In the genomic region with DNA sequence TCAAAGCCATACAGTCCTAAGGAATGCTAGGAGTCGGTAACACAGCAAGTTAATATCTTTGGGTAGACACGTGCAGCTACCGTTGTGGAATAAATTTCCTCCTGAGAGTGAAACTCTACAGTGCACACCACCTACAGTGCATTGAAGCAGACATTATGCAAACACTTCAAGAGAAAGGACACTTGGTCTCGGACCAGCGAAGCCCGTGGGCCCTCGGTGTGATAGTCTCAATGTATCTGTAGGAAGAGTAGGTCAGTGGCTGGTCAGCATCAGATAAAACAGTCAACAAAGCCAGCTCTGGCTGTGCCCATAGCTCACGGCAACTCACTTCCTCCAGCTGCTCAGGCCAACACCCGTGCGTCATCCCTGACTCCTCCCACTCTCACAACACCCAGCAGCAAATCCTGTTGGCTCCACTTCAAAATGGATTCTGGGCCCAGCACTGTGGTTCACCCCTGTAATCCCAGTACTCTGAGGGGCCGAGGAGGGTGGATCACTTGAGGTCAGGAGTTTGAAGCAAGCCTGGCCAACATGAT, we compare ENCODE assay signal across 10 cellular contexts. TPM values are rescaled to one million over a fixed set of nuclear protein-coding genes. Genes with fewer than 3 reads are reported as not detected.
DNase-seq lines count a peak whose midpoint lies in the region; ATAC-seq and TF ChIP-seq lines count a peak whose summit lies in the region.
"Not testable (repeated sequence)": the region's sequence is repeated elsewhere in the genome, so short reads cannot be mapped to it uniquely, and the experiment has no call there.
"Had no signal": no experiment of that assay in that cellular context is flagged by ENCODE, and none has a peak within 500 bp of the region (broad histone marks: within the 10 kb centered on the region; RNA-seq: fewer than 3 reads in every experiment).

No MANE protein-coding gene starts in this region.

- peaks cover 16% of the 10 kb centered on the region for H3K4me1 Mint-ChIP-seq in activated T-cell treated with anti-CD3 and anti-CD28 coated beads, Interleukin-2, amount 50 U/mL, for 72 hours (ENCODE audit: low read depth)

- H3K9me3 Mint-ChIP-seq in activated T-cell treated with anti-CD3 and anti-CD28 coated beads, Interleukin-2, amount 50 U/mL, for 72 hours = not testable (repeated sequence)

- CTCF ChIA-PET in OCI-LY7 (lab: Charles Lee; ENCODE audit: unreplicated experiment) = not testable (repeated sequence)

- not testable (repeated sequence) for H3K36me3 Mint-ChIP-seq in activated T-cell treated with anti-CD3 and anti-CD28 coated beads, Interleukin-2, amount 50 U/mL, for 72 hours (ENCODE audit: insufficient read depth in 2 of 2)

- not testable (repeated sequence) for H3K4me3 ChIP-seq in OCI-LY7 (ENCODE audit: low read depth, low read length, poor library complexity, severe bottlenecking); psoas muscle

- not testable (repeated sequence) for TF ChIP-seq CTCF in 22Rv1 (IDR thresholded peaks at IDR 0.05); OCI-LY7 (conservative IDR thresholded peaks at IDR 0.05; ENCODE audit: low read length); psoas muscle (IDR thresholded peaks at IDR 0.05)

- H3K27ac ChIP-seq in 22Rv1 (peak overlapping the region; percentile 89), OCI-LY7 (ENCODE audit: low read depth, low read length, poor library complexity, severe bottlenecking) (peak overlapping the region; percentile 93), epithelial cell of prostate (peak overlapping the region; percentile 68), psoas muscle (peak overlapping the region; percentile 23)

- peaks cover 77% of the 10 kb centered on the region for H3K4me1 ChIP-seq in OCI-LY7 (ENCODE audit: insufficient read depth, low read length, poor library complexity, severe bottlenecking)
- not testable (repeated sequence) for H3K4me1 ChIP-seq in psoas muscle

- H3K27me3 ChIP-seq in psoas muscle (ENCODE audit: insufficient read depth in 3 of 3, low read length in 2 of 3) = not testable (repeated sequence)

- not testable (repeated sequence) for BruUV-seq in OCI-LY7 (replicated peaks; lab: Mats Ljungman, UMichigan)

- ATAC-seq in GM18517 (IDR thresholded peaks at IDR 0.05; ENCODE audit: unreplicated experiment) (peak; percentile 44), HG02678 (IDR thresholded peaks at IDR 0.05; ENCODE audit: unreplicated experiment) (peak; percentile 55), psoas muscle (peak; percentile 49 to 82 (median 72))
- peak; percentile 80 to 81 for ATAC-seq in activated T-cell treated with anti-CD3 and anti-CD28 coated beads, Interleukin-2, amount 50 U/mL, for 72 hours (replicated peaks in 1 of 2)

- H3K9me3 ChIP-seq in OCI-LY7 (ENCODE audit: low read length); psoas muscle: not testable (repeated sequence)

- POLR2A ChIA-PET in OCI-LY7 (lab: Charles Lee) = interaction anchor here (0.6 kb wide), 1 partner anchor 592 kb away, joined by 3 read pairs; no protein-coding TSS in a partner anchor

- intact Hi-C loops in OCI-LY7 (cut with micrococcal nuclease; ENCODE audit: unreplicated experiment) = loop anchor here (5.0 kb wide), 1 partner anchor 178 kb away; no protein-coding TSS in a partner anchor
- intact Hi-C loops in psoas muscle (cut with DNase I) = not testable (repeated sequence)

- H3K4me2 ChIP-seq in OCI-LY7 (ENCODE audit: low read length) = peak overlapping the region; percentile 57

- not testable (repeated sequence) for H3K79me2 ChIP-seq in OCI-LY7 (ENCODE audit: insufficient read depth, low read depth, low read length)

- DNase-seq in OCI-LY7 (ENCODE audit: low spot score); epithelial cell of prostate (ENCODE audit: low read depth, low spot score); psoas muscle: not testable (repeated sequence)
- peak in 1 of 2 donors; percentile 6 for DNase-seq in activated T-cell treated with anti-CD3 and anti-CD28 coated beads, Interleukin-2, amount 50 U/mL, for 72 hours
- peak; percentile 71 for DNase-seq in iris pigment epithelial cell (ENCODE audit: low read depth)

- 36 to 43% methylated on average over 4 to 8 of the region's 11 CpGs; no CpG with 5 or more reads in 1 of the 3 donors for WGBS in psoas muscle, 3 donors

- H3K27me3 Mint-ChIP-seq in activated T-cell treated with anti-CD3 and anti-CD28 coated beads, Interleukin-2, amount 50 U/mL, for 72 hours (ENCODE audit: low read depth) = not testable (repeated sequence)

- peak overlapping the region; percentile 43; the same call in 1 of the 2 replicates for H2AFZ ChIP-seq in OCI-LY7 (ENCODE audit: low read length)

- H4K20me1 ChIP-seq in OCI-LY7 (ENCODE audit: insufficient read depth, low read length) = not testable (repeated sequence)

- not testable (repeated sequence) for H3K9me2 ChIP-seq in OCI-LY7 (ENCODE audit: insufficient read depth, low read length)

- not testable (repeated sequence) for H3K4me3 Mint-ChIP-seq in activated T-cell treated with anti-CD3 and anti-CD28 coated beads, Interleukin-2, amount 50 U/mL, for 72 hours

- H3K36me3 ChIP-seq in OCI-LY7 (ENCODE audit: insufficient read depth, low read length); psoas muscle (ENCODE audit: insufficient read depth in 1 of 2, low read depth in 1 of 2): not testable (repeated sequence)

- not testable (repeated sequence) for H3K27ac Mint-ChIP-seq in activated T-cell treated with anti-CD3 and anti-CD28 coated beads, Interleukin-2, amount 50 U/mL, for 72 hours

RNA-seq across cellular contexts. Expression of a gene that starts 14.5 kb away (rescaled TPM):
- total RNA-seq in OCI-LY7 (2014; rRNA removed; shearing (Covaris generic)) = 93.9 and 98.0 TPM in 2 replicates
- total RNA-seq in OCI-LY7 (2022) (36.4 and 39.5 TPM in 2 replicates), psoas muscle (1 to 10 TPM in 2 of 4 donors, under 1 TPM in 2; 0.82 to 1.6 (median 0.97) TPM)
- 1 to 10 TPM; 1.2 to 1.6 TPM for total RNA-seq in activated T-cell treated with anti-CD3 and anti-CD28 coated beads, Interleukin-2, amount 50 U/mL, for 72 hours
- polyA plus RNA-seq in psoas muscle = 1 to 10 TPM in 2 of 3 donors, under 1 TPM in 1; 0.96 to 1.5 (median 1.1) TPM
- total RNA-seq: HT-29; natural killer cell treated with Interleukin-12 subunit alpha and Interleukin-12 subunit beta and Interleukin-15 and Interleukin-18, amount 100 ng/mL, for 72 hours had no signal

RNA-seq across cellular contexts. Expression of a gene that starts 19.7 kb away (rescaled TPM):
- total RNA-seq in OCI-LY7 (2014; rRNA removed; shearing (Covaris generic)) = 125 and 137 TPM in 2 replicates
- total RNA-seq in OCI-LY7 (2022) (149 and 172 TPM in 2 replicates), psoas muscle (10 to 100 TPM; 31.8 to 34.1 (median 32.3) TPM)
- 10 to 100 TPM; 32.5 to 35.9 TPM for total RNA-seq in activated T-cell treated with anti-CD3 and anti-CD28 coated beads, Interleukin-2, amount 50 U/mL, for 72 hours
- polyA plus RNA-seq in psoas muscle = 10 to 100 TPM in 2 of 3 donors, 1 to 10 TPM in 1; 5.7 to 34.8 (median 23.7) TPM

Comparison
In these comparisons a context has a peak if more than half of its experiments do, and no peak if none do; other contexts are left out.
1. H3K27ac ChIP-seq: peak in every context shown above with its lines; median percentile 93 in OCI-LY7; 89 in 22Rv1; 68 in epithelial cell of prostate; 23 in psoas muscle.
2. RNA of a gene that starts 14.5 kb away (total RNA-seq): 36.4 to 98.0 TPM in OCI-LY7; 1.2 to 1.6 TPM in activated T-cell treated with anti-CD3 and anti-CD28 coated beads, Interleukin-2, amount 50 U/mL, for 72 hours and 0.82 to 1.6 TPM in psoas muscle; every median in the first group is over 10 times any median in the second.
3. Peak in every context shown above with its lines, with median percentiles within 50 percentile points of each other: ATAC-seq.